Comparison of ENCODE assay signal across 31 cellular contexts in genomic region chr3:38364721-38365400, GRCh38.
"Had no signal": no experiment of that assay in that cellular context is flagged by ENCODE, and none has a peak within 500 bp of the region (broad histone marks: within the 10 kb centered on the region; RNA-seq: fewer than 3 reads in every experiment).

No MANE protein-coding gene starts in this region.

- H3K36me3 ChIP-seq: neural progenitor cell had no signal

- DNase-seq: dermis blood vessel endothelial cell; effector memory CD4-positive, alpha-beta T cell; erythroblast; esophagus squamous epithelium; foreskin melanocyte; glutamatergic neuron; heart right ventricle; hippocampal formation; immature natural killer cell; kidney glomerular epithelial cell; mucosa of descending colon; naive B cell; nucleus accumbens; posterior cingulate gyrus; psoas muscle; right cardiac atrium; sigmoid colon; stimulated activated CD4-positive, alpha-beta T cell treated with anti-CD3 and anti-CD28 coated beads, Interleukin-2, amount 100 ng/mL, for 24 hours; stimulated activated CD4-positive, alpha-beta T cell treated with anti-CD3 and anti-CD28 coated beads, Interleukin-4, amount 100 ng/mL, for 24 hours; stimulated activated naive CD8-positive, alpha-beta T cell treated with anti-CD3 and anti-CD28 coated beads, Interleukin-15, Interleukin-2, amounts not matched to agents 100 U/mL and 50 U/mL, for 24 hours; substantia nigra; testis had no signal

- H3K36me3 Mint-ChIP-seq: memory B cell; naive B cell; natural killer cell treated with Interleukin-12 subunit alpha and Interleukin-12 subunit beta and Interleukin-15 and Interleukin-18, amount 100 ng/mL, for 72 hours had no signal

- H3K27me3 Mint-ChIP-seq: memory B cell; naive B cell; natural killer cell treated with Interleukin-12 subunit alpha and Interleukin-12 subunit beta and Interleukin-15 and Interleukin-18, amount 100 ng/mL, for 72 hours; stimulated activated memory B cell treated with anti-CD40 and anti-IgM and Interleukin-4, amounts not matched to agents 10 μg/mL and 1 μg/mL and 100 μg/mL, for 72 hours had no signal

- H3K4me3 Mint-ChIP-seq: immature natural killer cell; memory B cell; mesothelial cell of epicardium; natural killer cell treated with Interleukin-12 subunit alpha and Interleukin-12 subunit beta and Interleukin-15 and Interleukin-18, amount 100 ng/mL, for 72 hours; neural progenitor cell; stimulated activated memory B cell treated with anti-CD40 and anti-IgM and Interleukin-4, amounts not matched to agents 10 μg/mL and 1 μg/mL and 100 μg/mL, for 72 hours had no signal

- H3K4me3 ChIP-seq: coronary artery, esophagus squamous epithelium, heart right ventricle, lung, mucosa of descending colon, neural progenitor cell, psoas muscle, sigmoid colon, testis, tibial nerve, upper lobe of left lung had no signal

- H3K4me1 Mint-ChIP-seq: memory B cell; mesothelial cell of epicardium; naive B cell; neural progenitor cell; stimulated activated memory B cell treated with anti-CD40 and anti-IgM and Interleukin-4, amounts not matched to agents 10 μg/mL and 1 μg/mL and 100 μg/mL, for 72 hours had no signal

- H3K27ac Mint-ChIP-seq: immature natural killer cell; memory B cell; mesothelial cell of epicardium; natural killer cell treated with Interleukin-12 subunit alpha and Interleukin-12 subunit beta and Interleukin-15 and Interleukin-18, amount 100 ng/mL, for 72 hours; stimulated activated memory B cell treated with anti-CD40 and anti-IgM and Interleukin-4, amounts not matched to agents 10 μg/mL and 1 μg/mL and 100 μg/mL, for 72 hours had no signal

- H3K27me3 ChIP-seq: esophagus squamous epithelium, heart right ventricle, neural progenitor cell, sigmoid colon, testis, tibial nerve, upper lobe of left lung had no signal

- H3K9me3 ChIP-seq: esophagus squamous epithelium, mucosa of descending colon, psoas muscle, sigmoid colon, testis, tibial nerve, upper lobe of left lung had no signal

- H3K9me3 Mint-ChIP-seq: memory B cell; mesothelial cell of epicardium; natural killer cell treated with Interleukin-12 subunit alpha and Interleukin-12 subunit beta and Interleukin-15 and Interleukin-18, amount 100 ng/mL, for 72 hours; neural progenitor cell; stimulated activated memory B cell treated with anti-CD40 and anti-IgM and Interleukin-4, amounts not matched to agents 10 μg/mL and 1 μg/mL and 100 μg/mL, for 72 hours had no signal

- H3K4me1 ChIP-seq: esophagus squamous epithelium, heart right ventricle, neural progenitor cell, psoas muscle, testis, tibial nerve, upper lobe of left lung had no signal

- H3K27ac ChIP-seq: coronary artery, esophagus squamous epithelium, heart right ventricle, neural progenitor cell, psoas muscle, sigmoid colon, testis, tibial nerve, upper lobe of left lung had no signal

- ATAC-seq: heart right ventricle; mucosa of descending colon; psoas muscle; right cardiac atrium; stimulated activated naive CD8-positive, alpha-beta T cell treated with anti-CD3 and anti-CD28 coated beads, Interleukin-15, Interleukin-2, amounts not matched to agents 100 U/mL and 50 U/mL, for 24 hours had no signal
